ENCODE assay signal across 12 cellular contexts in the genomic region with DNA sequence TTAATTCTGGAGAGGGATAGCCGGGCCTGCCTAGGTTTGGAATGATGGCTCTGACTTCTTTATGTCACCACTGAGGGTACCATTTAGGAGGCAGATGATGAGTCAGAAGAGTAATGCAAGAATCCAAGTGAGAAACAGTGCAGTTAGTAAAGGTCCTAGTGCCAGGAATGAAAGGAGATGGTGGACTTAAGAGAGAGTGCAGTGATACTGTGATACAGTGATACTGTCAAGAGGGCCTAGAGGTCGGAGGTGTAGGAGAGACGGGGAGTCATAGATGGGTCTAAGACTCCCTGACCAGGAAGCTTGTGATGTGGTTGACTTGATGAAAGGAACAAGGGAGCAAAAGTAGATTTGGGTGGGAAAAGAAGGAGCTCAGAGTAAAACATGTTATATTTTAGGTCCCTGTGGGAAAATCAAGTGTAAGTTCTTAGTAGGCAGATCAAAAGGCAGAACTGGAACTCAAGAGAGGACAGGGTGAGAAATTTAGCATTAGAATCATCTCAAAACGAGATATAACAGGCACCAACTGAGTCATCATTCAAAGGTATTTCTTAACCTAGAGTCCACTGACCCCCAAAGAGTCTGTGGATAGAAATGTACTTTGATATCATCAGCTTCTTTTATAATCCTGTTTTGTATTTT.
A peak's percentile ranks its signal among the peaks of the same experiment; 100 is the strongest.
DNase-seq lines count a peak whose midpoint lies in the region; ATAC-seq lines count a peak whose summit lies in the region.
"Had no signal": no experiment of that assay in that cellular context is flagged by ENCODE, and none has a peak within 500 bp of the region (broad histone marks: within the 10 kb centered on the region; RNA-seq: fewer than 3 reads in every experiment).

No MANE protein-coding gene starts in this region.

- H3K4me1 Mint-ChIP-seq in immature natural killer cell, result peaks cover 27 to 53% of the 10 kb centered on the region in 2 donors

- DNase-seq in immature natural killer cell (no peak), cerebellar cortex (ENCODE audit: low spot score) (no peak), NCI-H1105 treated with DMSO at 0.1 percent for 48 hours (lab: John Stamatoyannopoulos, UW) (no peak), DMS153 (lab: John Stamatoyannopoulos, UW) (no peak), NCI-H526 treated with DMSO at 0.1 percent for 48 hours (lab: John Stamatoyannopoulos, UW) (no peak)
- DNase-seq: colonic mucosa, left ventricle myocardium inferior, NCI-H748 treated with DMSO at 0.1 percent for 48 hours, transverse colon had no signal

- ATAC-seq in GM18502 (IDR thresholded peaks at IDR 0.05; ENCODE audit: poor library complexity, unreplicated experiment) (peak; percentile 51), GM21423 (IDR thresholded peaks at IDR 0.05; ENCODE audit: unreplicated experiment) (peak; percentile 43), HG03460 (IDR thresholded peaks at IDR 0.05; ENCODE audit: unreplicated experiment) (peak; percentile 53)

- H3K36me3 Mint-ChIP-seq in immature natural killer cell, result peaks cover 17 to 55% (median 24%) of the 10 kb centered on the region in 3 donors

- peaks cover 0 to 1% (median 0%) of the 10 kb centered on the region in 3 donors for H3K27me3 Mint-ChIP-seq in immature natural killer cell (ENCODE audit: low read depth in 3 of 3)

- peak overlapping the region in 3 of 5 donors; percentile 4 to 21 (median 17) for H3K4me3 Mint-ChIP-seq in immature natural killer cell

- no peaks in the 10 kb centered on the region for H3K9me3 Mint-ChIP-seq in immature natural killer cell

- H3K27ac Mint-ChIP-seq in immature natural killer cell, result peak overlapping the region; percentile 48 to 79 (median 71)
